In the genomic region with DNA sequence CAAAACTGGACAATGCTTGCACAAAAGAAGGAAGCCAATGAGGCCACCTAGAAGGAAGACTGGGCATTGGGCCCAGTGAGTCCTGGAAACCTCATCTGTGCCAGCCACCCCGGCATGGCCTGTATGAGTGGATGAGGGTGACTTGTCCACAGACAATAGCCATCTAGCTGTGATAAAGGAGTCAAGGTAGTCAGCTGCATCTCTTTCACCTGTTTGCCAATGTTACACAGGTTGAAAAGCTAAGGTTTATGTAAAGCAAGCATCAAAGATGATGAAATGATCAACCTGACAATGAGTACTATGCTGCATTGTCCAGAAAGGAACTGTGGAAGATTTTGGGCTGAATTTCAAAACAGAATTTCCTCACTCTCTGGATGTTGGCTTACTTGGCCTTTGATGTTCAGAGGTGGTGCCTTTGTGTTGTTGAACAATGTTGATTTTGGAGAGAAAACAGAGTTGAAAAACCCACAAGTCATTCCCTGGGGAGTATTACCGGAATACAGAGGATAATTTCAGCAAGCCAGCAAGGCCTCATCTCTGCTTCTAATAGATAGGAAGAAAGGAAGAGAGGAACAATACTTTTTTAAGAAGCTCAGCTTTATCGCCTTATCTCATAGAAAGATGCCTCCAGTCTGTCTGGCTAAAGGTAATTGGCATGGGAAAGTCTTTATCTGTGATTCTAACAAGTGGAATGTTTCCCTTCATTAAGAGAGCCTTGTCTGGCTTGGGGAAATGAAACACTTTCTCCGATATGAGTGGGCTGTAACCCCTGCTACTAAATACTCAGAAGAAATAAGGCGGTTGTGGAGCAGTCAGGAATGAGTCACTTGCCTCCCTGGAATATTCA, we compare ENCODE assay signal across 1 cellular context.
TF ChIP-seq lines count a peak whose summit lies in the region.

No MANE protein-coding gene starts in this region.

TF ChIP-seq in HepG2, 621 proteins besides CTCF, POLR2A, EP300 and RAD21 (continued from another document):
- TF ChIP-seq PAXIP1 (CRISPR knock-in tag; conservative IDR thresholded peaks at IDR 0.05) (peak; percentile 61), ZNF644 (CRISPR knock-in tag; IDR thresholded peaks at IDR 0.05; ENCODE audit: low read depth) (peak; percentile 82), TSC22D2 (CRISPR knock-in tag; IDR thresholded peaks at IDR 0.05; ENCODE audit: borderline replicate concordance) (0 out of 2 replicates have a peak, but pooled peaks have one; percentile 51), CCAR2 (optimal IDR thresholded peaks at IDR 0.05; ENCODE audit: low read depth, low read length) (peak; percentile 34), NR1H2 (CRISPR knock-in tag; IDR thresholded peaks at IDR 0.05; ENCODE audit: borderline replicate concordance, low read depth) (no peak), ZSCAN30 (CRISPR knock-in tag; IDR thresholded peaks at IDR 0.05) (no peak), ZNF747 (CRISPR knock-in tag; IDR thresholded peaks at IDR 0.05; ENCODE audit: borderline replicate concordance) (peak; percentile 37; the same call in 1 of the 2 replicates), MED1 (CRISPR knock-in tag; IDR thresholded peaks at IDR 0.05) (peak; percentile 40; the same call in 1 of the 2 replicates), JUND (CRISPR knock-in tag; IDR thresholded peaks at IDR 0.05) (no peak), NFE2 (CRISPR knock-in tag; IDR thresholded peaks at IDR 0.05) (peak; percentile 37; the same call in 1 of the 2 replicates), RERE (CRISPR knock-in tag; IDR thresholded peaks at IDR 0.05; ENCODE audit: low read depth) (peak; percentile 72), HNF4A (CRISPR knock-in tag; IDR thresholded peaks at IDR 0.05) (peak; percentile 49), ZNF703 (CRISPR knock-in tag; IDR thresholded peaks at IDR 0.05; ENCODE audit: borderline replicate concordance) (no peak), THRA (CRISPR knock-in tag; IDR thresholded peaks at IDR 0.05; ENCODE audit: borderline replicate concordance) (peak; percentile 64; the same call in 1 of the 2 replicates), HMG20A (CRISPR knock-in tag; IDR thresholded peaks at IDR 0.05; ENCODE audit: borderline replicate concordance) (peak; percentile 83), MIER3 (CRISPR knock-in tag; IDR thresholded peaks at IDR 0.05; ENCODE audit: borderline replicate concordance) (peak; percentile 62; the same call in 1 of the 2 replicates), ZNF382 (CRISPR knock-in tag; IDR thresholded peaks at IDR 0.05; ENCODE audit: borderline replicate concordance) (no peak), NCOA2 (CRISPR knock-in tag; IDR thresholded peaks at IDR 0.05) (peak; percentile 96), PHF21A (CRISPR knock-in tag; IDR thresholded peaks at IDR 0.05) (peak; percentile 33; the same call in 1 of the 2 replicates), GATAD2A (CRISPR knock-in tag; IDR thresholded peaks at IDR 0.05) (peak; percentile 91), CREM (IDR thresholded peaks at IDR 0.05) (peak; percentile 86), CREM (CRISPR knock-in tag; IDR thresholded peaks at IDR 0.05) (no peak), KDM2A (CRISPR knock-in tag; IDR thresholded peaks at IDR 0.05; ENCODE audit: borderline replicate concordance, low read depth) (0 out of 2 replicates have a peak, but pooled peaks have one; percentile 26), ZNF446 (CRISPR knock-in tag; IDR thresholded peaks at IDR 0.05) (no peak), ZFP62 (CRISPR knock-in tag; IDR thresholded peaks at IDR 0.05) (no peak), CHD4 (IDR thresholded peaks at IDR 0.05; ENCODE audit: borderline replicate concordance, low read length) (0 out of 2 replicates have a peak, but pooled peaks have one; percentile 26), NKX3-1 (CRISPR knock-in tag; IDR thresholded peaks at IDR 0.05) (peak; percentile 33; the same call in 1 of the 2 replicates), ASH2L (IDR thresholded peaks at IDR 0.05; ENCODE audit: insufficient read length, low read depth, low read length) (peak; percentile 43), ZNF317 (CRISPR knock-in tag; IDR thresholded peaks at IDR 0.05) (peak; percentile 98), HMG20B (CRISPR knock-in tag; conservative IDR thresholded peaks at IDR 0.05) (peak; percentile 73), ZKSCAN8 (CRISPR knock-in tag; IDR thresholded peaks at IDR 0.05; ENCODE audit: borderline replicate concordance) (peak; percentile 58; the same call in 1 of the 2 replicates), TCF7 (IDR thresholded peaks at IDR 0.05; ENCODE audit: low read depth) (peak; percentile 97), TRIM24 (CRISPR knock-in tag; IDR thresholded peaks at IDR 0.05) (peak; percentile 92), TBX2 (CRISPR knock-in tag; IDR thresholded peaks at IDR 0.05; ENCODE audit: borderline replicate concordance) (peak; percentile 84), ZNF614 (CRISPR knock-in tag; IDR thresholded peaks at IDR 0.05; ENCODE audit: borderline replicate concordance) (0 out of 2 replicates have a peak, but pooled peaks have one; percentile 48), SALL1 (CRISPR knock-in tag; IDR thresholded peaks at IDR 0.05) (peak; percentile 52; the same call in 1 of the 2 replicates), ISX (CRISPR knock-in tag; conservative IDR thresholded peaks at IDR 0.05) (no peak), ZNF12 (CRISPR knock-in tag; IDR thresholded peaks at IDR 0.05) (peak; percentile 81; the same call in 1 of the 2 replicates), FOSL2 (CRISPR knock-in tag; IDR thresholded peaks at IDR 0.05) (peak; percentile 70), RCOR2 (CRISPR knock-in tag; IDR thresholded peaks at IDR 0.05) (peak; percentile 78; the same call in 1 of the 2 replicates), ZNF891 (CRISPR knock-in tag; IDR thresholded peaks at IDR 0.05) (no peak), RARG (CRISPR knock-in tag; IDR thresholded peaks at IDR 0.05; ENCODE audit: low read depth) (no peak), ZSCAN9 (CRISPR knock-in tag; IDR thresholded peaks at IDR 0.05; ENCODE audit: borderline replicate concordance) (peak; percentile 41; the same call in 1 of the 2 replicates), FOXK1 (CRISPR knock-in tag; IDR thresholded peaks at IDR 0.05; ENCODE audit: borderline replicate concordance, low read depth) (0 out of 2 replicates have a peak, but pooled peaks have one; percentile 32), ZNF160 (CRISPR knock-in tag; IDR thresholded peaks at IDR 0.05) (no peak), TBX3 (IDR thresholded peaks at IDR 0.05; ENCODE audit: borderline replicate concordance) (peak; percentile 55; the same call in 1 of the 2 replicates), FOXP1 (IDR thresholded peaks at IDR 0.05) (peak; percentile 47; the same call in 1 of the 2 replicates), FOXP1 (CRISPR knock-in tag; IDR thresholded peaks at IDR 0.05) (peak; percentile 84)
- TF ChIP-seq, protein P1, sequence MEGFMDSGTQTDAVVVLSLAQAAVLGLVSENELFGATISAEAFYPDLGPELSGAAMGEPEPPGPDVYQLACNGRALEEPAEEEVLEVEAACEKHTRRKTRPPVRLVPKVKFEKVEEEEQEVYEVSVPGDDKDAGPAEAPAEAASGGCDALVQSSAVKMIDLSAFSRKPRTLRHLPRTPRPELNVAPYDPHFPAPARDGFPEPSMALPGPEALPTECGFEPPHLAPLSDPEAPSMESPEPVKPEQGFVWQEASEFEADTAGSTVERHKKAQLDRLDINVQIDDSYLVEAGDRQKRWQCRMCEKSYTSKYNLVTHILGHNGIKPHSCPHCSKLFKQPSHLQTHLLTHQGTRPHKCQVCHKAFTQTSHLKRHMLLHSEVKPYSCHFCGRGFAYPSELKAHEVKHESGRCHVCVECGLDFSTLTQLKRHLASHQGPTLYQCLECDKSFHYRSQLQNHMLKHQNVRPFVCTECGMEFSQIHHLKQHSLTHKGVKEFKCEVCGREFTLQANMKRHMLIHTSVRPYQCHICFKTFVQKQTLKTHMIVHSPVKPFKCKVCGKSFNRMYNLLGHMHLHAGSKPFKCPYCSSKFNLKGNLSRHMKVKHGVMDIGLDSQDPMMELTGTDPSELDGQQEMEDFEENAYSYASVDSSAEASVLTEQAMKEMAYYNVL (CRISPR knock-in tag; IDR thresholded peaks at IDR 0.05; ENCODE audit: borderline replicate concordance): 0 out of 2 replicates have a peak, but pooled peaks have one; percentile 49
- TF ChIP-seq, protein P2, sequence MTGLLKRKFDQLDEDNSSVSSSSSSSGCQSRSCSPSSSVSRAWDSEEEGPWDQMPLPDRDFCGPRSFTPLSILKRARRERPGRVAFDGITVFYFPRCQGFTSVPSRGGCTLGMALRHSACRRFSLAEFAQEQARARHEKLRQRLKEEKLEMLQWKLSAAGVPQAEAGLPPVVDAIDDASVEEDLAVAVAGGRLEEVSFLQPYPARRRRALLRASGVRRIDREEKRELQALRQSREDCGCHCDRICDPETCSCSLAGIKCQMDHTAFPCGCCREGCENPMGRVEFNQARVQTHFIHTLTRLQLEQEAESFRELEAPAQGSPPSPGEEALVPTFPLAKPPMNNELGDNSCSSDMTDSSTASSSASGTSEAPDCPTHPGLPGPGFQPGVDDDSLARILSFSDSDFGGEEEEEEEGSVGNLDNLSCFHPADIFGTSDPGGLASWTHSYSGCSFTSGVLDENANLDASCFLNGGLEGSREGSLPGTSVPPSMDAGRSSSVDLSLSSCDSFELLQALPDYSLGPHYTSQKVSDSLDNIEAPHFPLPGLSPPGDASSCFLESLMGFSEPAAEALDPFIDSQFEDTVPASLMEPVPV (CRISPR knock-in tag; IDR thresholded peaks at IDR 0.05): no peak
- TF ChIP-seq, protein P3, sequence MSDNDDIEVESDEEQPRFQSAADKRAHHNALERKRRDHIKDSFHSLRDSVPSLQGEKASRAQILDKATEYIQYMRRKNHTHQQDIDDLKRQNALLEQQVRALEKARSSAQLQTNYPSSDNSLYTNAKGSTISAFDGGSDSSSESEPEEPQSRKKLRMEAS (IDR thresholded peaks at IDR 0.05): no peak
